Comparison of ENCODE assay signal across 8 cellular contexts in genomic region chr2:88874063-88874657, GRCh38.
A peak's percentile ranks its signal among the peaks of the same experiment; 100 is the strongest.
DNase-seq lines count a peak whose midpoint lies in the region; ATAC-seq and TF ChIP-seq lines count a peak whose summit lies in the region.

No MANE protein-coding gene starts in this region.

- peak; percentile 66 for TF ChIP-seq CTCF in WERI-Rb-1 (IDR thresholded peaks at IDR 0.05; ENCODE audit: low read depth, low read length)
- peak; percentile 61 to 71 for TF ChIP-seq CTCF in tibial artery (IDR thresholded peaks at IDR 0.05)

- H3K36me3 ChIP-seq in WERI-Rb-1 (no peaks in the 10 kb centered on the region), tibial artery (no peaks in the 10 kb centered on the region)

- no peak overlapping the region for H3K27ac ChIP-seq in WERI-Rb-1
- no peak overlapping the region for H3K27ac ChIP-seq in tibial artery

- peak; percentile 31 for DNase-seq in activated CD8-positive, alpha-beta memory T cell treated with anti-CD3 and anti-CD28 coated beads, Interleukin-2, amount 50 U/mL, for 4 hours
- DNase-seq in activated CD8-positive, alpha-beta memory T cell treated with anti-CD3 and anti-CD28 coated beads for 24 hours: no peak
- peak; percentile 21 for DNase-seq in NCI-H1694 treated with DMSO at 0.1 percent for 48 hours (lab: John Stamatoyannopoulos, UW)
- DNase-seq in WERI-Rb-1: peak; percentile 31
- DNase-seq in effector memory CD8-positive, alpha-beta T cell: peak; percentile 16 to 29 (median 27)
- peak; percentile 70 for DNase-seq in midbrain (lab: John Stamatoyannopoulos, UW)
- DNase-seq in tibial artery: no peak

- no peaks in the 10 kb centered on the region for H3K4me1 ChIP-seq in tibial artery

- H3K4me3 ChIP-seq in WERI-Rb-1 (ENCODE audit: low read depth, low read length) (no peak overlapping the region), tibial artery (no peak overlapping the region)

- intact Hi-C loops in tibial artery (cut with DNase I; ENCODE audit: low total_unique reads): no loop called here

- H3K4me3 Mint-ChIP-seq in effector memory CD8-positive, alpha-beta T cell: no peak overlapping the region

- H3K27me3 ChIP-seq in WERI-Rb-1 (ENCODE audit: insufficient read depth, low read depth, severe bottlenecking) (peaks cover 72% of the 10 kb centered on the region), tibial artery (peaks cover 0 to 8% of the 10 kb centered on the region in 2 donors)

- H3K27ac Mint-ChIP-seq in effector memory CD8-positive, alpha-beta T cell: no peak overlapping the region

- H3K27me3 Mint-ChIP-seq in effector memory CD8-positive, alpha-beta T cell: peaks cover 22 to 39% of the 10 kb centered on the region in 2 donors

- peaks cover 3% of the 10 kb centered on the region for H3K36me3 Mint-ChIP-seq in effector memory CD8-positive, alpha-beta T cell (ENCODE audit: insufficient read depth)

- ATAC-seq in effector memory CD8-positive, alpha-beta T cell (replicated peaks): peak; percentile 54
- no peak for ATAC-seq in GM21717 (IDR thresholded peaks at IDR 0.05; ENCODE audit: unreplicated experiment)

- H3K9me3 ChIP-seq in WERI-Rb-1 (ENCODE audit: severe bottlenecking) (no peaks in the 10 kb centered on the region), tibial artery (no peaks in the 10 kb centered on the region)

- H3K4me1 Mint-ChIP-seq in effector memory CD8-positive, alpha-beta T cell (ENCODE audit: low read depth in 2 of 2): no peaks in the 10 kb centered on the region

- no peaks in the 10 kb centered on the region for H3K9me3 Mint-ChIP-seq in effector memory CD8-positive, alpha-beta T cell

Comparison
In these comparisons a context has a peak if more than half of its experiments do, and no peak if none do; other contexts are left out.
1. DNase-seq: peak in activated CD8-positive, alpha-beta memory T cell treated with anti-CD3 and anti-CD28 coated beads, Interleukin-2, amount 50 U/mL, for 4 hours (single experiment), NCI-H1694 treated with DMSO at 0.1 percent for 48 hours (single experiment), WERI-Rb-1 (single experiment), effector memory CD8-positive, alpha-beta T cell (3 of 3) and midbrain (single experiment); none in activated CD8-positive, alpha-beta memory T cell treated with anti-CD3 and anti-CD28 coated beads for 24 hours (single experiment) and tibial artery (0 of 2).